In the genomic region with DNA sequence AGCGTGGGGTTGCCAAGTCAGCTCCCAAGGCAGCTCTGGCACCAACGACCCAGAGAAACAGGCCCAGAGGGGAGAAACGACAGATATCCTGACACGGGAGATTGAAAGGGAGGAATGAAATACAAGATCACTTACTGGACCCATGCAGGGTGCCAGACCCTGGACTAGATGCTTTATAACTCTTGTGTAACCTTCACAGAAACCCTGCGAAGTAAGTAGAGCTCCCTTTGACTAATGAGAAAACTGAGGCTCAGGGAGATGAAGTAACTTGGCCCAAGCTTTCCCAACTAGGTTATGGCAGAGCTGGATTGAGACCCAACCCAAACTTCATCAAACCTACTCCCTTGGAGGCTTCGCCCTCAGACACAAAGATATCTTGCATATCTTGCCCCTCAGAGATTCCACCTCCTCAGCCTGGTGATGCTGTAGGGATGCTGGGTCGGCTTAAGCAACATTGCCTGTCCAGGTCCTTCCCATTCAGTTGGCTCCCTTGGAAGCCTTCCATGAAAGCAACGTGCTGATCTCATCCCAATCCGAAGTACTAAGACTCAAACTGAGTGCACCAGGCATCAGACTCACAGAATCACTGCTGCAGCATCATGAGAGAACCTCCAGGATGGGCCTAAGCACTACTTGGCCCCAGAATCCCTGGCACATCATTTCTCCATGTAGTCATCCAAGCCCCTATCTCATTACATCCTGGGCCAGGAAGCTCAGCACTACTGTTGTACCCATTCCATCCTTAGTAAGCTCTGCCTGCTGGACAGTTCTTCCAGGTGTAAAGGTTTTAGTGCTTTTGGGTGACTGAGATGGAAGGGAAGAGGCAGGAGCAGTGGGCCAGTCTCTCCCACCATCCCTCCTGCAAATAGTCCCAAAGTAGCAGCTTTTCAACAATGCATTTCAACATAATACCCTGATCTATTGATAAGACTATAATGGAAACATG, we compare ENCODE assay signal across 10 cellular contexts. TPM values are rescaled to one million over a fixed set of nuclear protein-coding genes. Genes with fewer than 3 reads are reported as not detected.
A peak's percentile ranks its signal among the peaks of the same experiment; 100 is the strongest.
DNase-seq lines count a peak whose midpoint lies in the region; ATAC-seq and TF ChIP-seq lines count a peak whose summit lies in the region.
"Had no signal": no experiment of that assay in that cellular context is flagged by ENCODE, and none has a peak within 500 bp of the region (broad histone marks: within the 10 kb centered on the region; RNA-seq: fewer than 3 reads in every experiment).

No MANE protein-coding gene starts in this region.

- CTCF ChIA-PET in WTC11 (lab: Charles Lee), result interaction anchor here (0.6 to 5.8 kb wide), 24 partner anchors 9 to 169 kb away, joined by 3 to 100 read pairs (median 4); partner anchors contain the start of genes ATP1A2, KCNJ9 and TAGLN2

- no peaks in the 10 kb centered on the region; the same call in none of the 2 replicates for H3K27me3 Mint-ChIP-seq in WTC11 (ENCODE audit: low read depth)
- H3K27me3 Mint-ChIP-seq in stimulated activated naive B cell treated with anti-CD40 and anti-IgM and Interleukin-4, amounts not matched to agents 10 μg/mL and 1 μg/mL and 100 μg/mL, for 72 hours, result peaks cover 31 to 51% of the 10 kb centered on the region in 2 donors

- POLR2A ChIA-PET in WTC11 (lab: Charles Lee), result interaction anchor here (0.6 to 2.9 kb wide), 7 partner anchors 8 to 61 kb away, joined by 3 to 8 read pairs (median 3); partner anchors contain the start of gene SLAMF9

- no peaks in the 10 kb centered on the region for H3K36me3 ChIP-seq in iPS DF 6.9 (ENCODE audit: control insufficient read depth, insufficient read depth, low read length)

- H3K4me1 Mint-ChIP-seq in WTC11, result peaks cover 38% of the 10 kb centered on the region
- H3K4me1 Mint-ChIP-seq in stimulated activated naive B cell treated with anti-CD40 and anti-IgM and Interleukin-4, amounts not matched to agents 10 μg/mL and 1 μg/mL and 100 μg/mL, for 72 hours, result peaks cover 15 to 36% of the 10 kb centered on the region in 2 donors

- DNase-seq in NCI-H510A treated with DMSO at 0.1 percent for 48 hours (lab: John Stamatoyannopoulos, UW), result peak; percentile 8
- DNase-seq in NCI-H510A (lab: John Stamatoyannopoulos, UW), result no peak
- no peak for DNase-seq in WTC11 (ENCODE audit: low spot score)
- no peak for DNase-seq in iPS DF 6.9 (ENCODE audit: low read depth, low spot score)
- DNase-seq in stimulated activated naive B cell treated with anti-CD40 and anti-IgM and Interleukin-4, amounts not matched to agents 10 μg/mL and 1 μg/mL and 100 μg/mL, for 72 hours, result no peak
- no peak for DNase-seq in GM19238 (ENCODE audit: insufficient read length, low spot score)

- peak overlapping the region; percentile 66; the same call in 1 of the 2 replicates for H3K4me3 ChIP-seq in iPS DF 6.9 (ENCODE audit: low read length)

- H3K36me3 Mint-ChIP-seq in WTC11, result no peaks in the 10 kb centered on the region
- H3K36me3 Mint-ChIP-seq in stimulated activated naive B cell treated with anti-CD40 and anti-IgM and Interleukin-4, amounts not matched to agents 10 μg/mL and 1 μg/mL and 100 μg/mL, for 72 hours, result no peaks in the 10 kb centered on the region

- peak overlapping the region; percentile 89 for H3K4me3 Mint-ChIP-seq in WTC11
- H3K4me3 Mint-ChIP-seq in stimulated activated naive B cell treated with anti-CD40 and anti-IgM and Interleukin-4, amounts not matched to agents 10 μg/mL and 1 μg/mL and 100 μg/mL, for 72 hours, result peak overlapping the region; percentile 74 to 81

- no peaks in the 10 kb centered on the region for H3K9me3 ChIP-seq in iPS DF 6.9 (ENCODE audit: control insufficient read depth, insufficient read depth, low read length)
- H3K9me3 ChIP-seq: testis had no signal

- ATAC-seq in WTC11 (no peak), GM18517 (IDR thresholded peaks at IDR 0.05; ENCODE audit: unreplicated experiment) (no peak), HG02571 (IDR thresholded peaks at IDR 0.05; ENCODE audit: unreplicated experiment) (no peak)
- no peak for ATAC-seq in stimulated activated naive B cell treated with anti-CD40 and anti-IgM and Interleukin-4, amounts not matched to agents 10 μg/mL and 1 μg/mL and 100 μg/mL, for 72 hours (replicated peaks)

- WGBS in iPS DF 6.9 (ENCODE audit: insufficient coverage, insufficient read length), result no CpG with 5 or more reads among the region's 9 CpGs

- no peak for TF ChIP-seq CTCF in WTC11 (IDR thresholded peaks at IDR 0.05)

- H3K4me1 ChIP-seq in iPS DF 6.9 (ENCODE audit: control insufficient read depth, insufficient read depth, low read length), result peaks cover 5% of the 10 kb centered on the region

- H3K27me3 ChIP-seq in iPS DF 6.9 (ENCODE audit: control insufficient read depth, insufficient read depth, low read length), result no peaks in the 10 kb centered on the region
- H3K27me3 ChIP-seq: testis had no signal

- no peaks in the 10 kb centered on the region for H3K9me3 Mint-ChIP-seq in WTC11
- H3K9me3 Mint-ChIP-seq in stimulated activated naive B cell treated with anti-CD40 and anti-IgM and Interleukin-4, amounts not matched to agents 10 μg/mL and 1 μg/mL and 100 μg/mL, for 72 hours, result no peaks in the 10 kb centered on the region

- H3K27ac Mint-ChIP-seq in WTC11, result peak overlapping the region; percentile 86
- no peak overlapping the region for H3K27ac Mint-ChIP-seq in stimulated activated naive B cell treated with anti-CD40 and anti-IgM and Interleukin-4, amounts not matched to agents 10 μg/mL and 1 μg/mL and 100 μg/mL, for 72 hours

- no peak overlapping the region for H3K27ac ChIP-seq in iPS DF 6.9 (ENCODE audit: low read length)
- H3K27ac ChIP-seq: testis had no signal

TF ChIP-seq in WTC11, 78 proteins besides CTCF, POLR2A, EP300 and RAD21:
- TF ChIP-seq PRRX2 (CRISPR knock-in tag; IDR thresholded peaks at IDR 0.05) (no peak), ZNF423 (CRISPR knock-in tag; IDR thresholded peaks at IDR 0.05) (no peak), PREB (CRISPR knock-in tag; IDR thresholded peaks at IDR 0.05; ENCODE audit: borderline replicate concordance) (no peak), ZNF138 (CRISPR knock-in tag; conservative IDR thresholded peaks at IDR 0.05) (no peak), OVOL2 (CRISPR knock-in tag; IDR thresholded peaks at IDR 0.05; ENCODE audit: borderline replicate concordance) (no peak), ESRRA (CRISPR knock-in tag; IDR thresholded peaks at IDR 0.05; ENCODE audit: borderline replicate concordance) (no peak), CBFB (CRISPR knock-in tag; IDR thresholded peaks at IDR 0.05; ENCODE audit: low read depth) (0 out of 2 replicates have a peak, but pooled peaks have one; percentile 6), ZNF121 (CRISPR knock-in tag; IDR thresholded peaks at IDR 0.05) (no peak), MAX (CRISPR knock-in tag; IDR thresholded peaks at IDR 0.05) (no peak), NR1H2 (CRISPR knock-in tag; IDR thresholded peaks at IDR 0.05) (no peak)
- TF ChIP-seq, protein P1, sequence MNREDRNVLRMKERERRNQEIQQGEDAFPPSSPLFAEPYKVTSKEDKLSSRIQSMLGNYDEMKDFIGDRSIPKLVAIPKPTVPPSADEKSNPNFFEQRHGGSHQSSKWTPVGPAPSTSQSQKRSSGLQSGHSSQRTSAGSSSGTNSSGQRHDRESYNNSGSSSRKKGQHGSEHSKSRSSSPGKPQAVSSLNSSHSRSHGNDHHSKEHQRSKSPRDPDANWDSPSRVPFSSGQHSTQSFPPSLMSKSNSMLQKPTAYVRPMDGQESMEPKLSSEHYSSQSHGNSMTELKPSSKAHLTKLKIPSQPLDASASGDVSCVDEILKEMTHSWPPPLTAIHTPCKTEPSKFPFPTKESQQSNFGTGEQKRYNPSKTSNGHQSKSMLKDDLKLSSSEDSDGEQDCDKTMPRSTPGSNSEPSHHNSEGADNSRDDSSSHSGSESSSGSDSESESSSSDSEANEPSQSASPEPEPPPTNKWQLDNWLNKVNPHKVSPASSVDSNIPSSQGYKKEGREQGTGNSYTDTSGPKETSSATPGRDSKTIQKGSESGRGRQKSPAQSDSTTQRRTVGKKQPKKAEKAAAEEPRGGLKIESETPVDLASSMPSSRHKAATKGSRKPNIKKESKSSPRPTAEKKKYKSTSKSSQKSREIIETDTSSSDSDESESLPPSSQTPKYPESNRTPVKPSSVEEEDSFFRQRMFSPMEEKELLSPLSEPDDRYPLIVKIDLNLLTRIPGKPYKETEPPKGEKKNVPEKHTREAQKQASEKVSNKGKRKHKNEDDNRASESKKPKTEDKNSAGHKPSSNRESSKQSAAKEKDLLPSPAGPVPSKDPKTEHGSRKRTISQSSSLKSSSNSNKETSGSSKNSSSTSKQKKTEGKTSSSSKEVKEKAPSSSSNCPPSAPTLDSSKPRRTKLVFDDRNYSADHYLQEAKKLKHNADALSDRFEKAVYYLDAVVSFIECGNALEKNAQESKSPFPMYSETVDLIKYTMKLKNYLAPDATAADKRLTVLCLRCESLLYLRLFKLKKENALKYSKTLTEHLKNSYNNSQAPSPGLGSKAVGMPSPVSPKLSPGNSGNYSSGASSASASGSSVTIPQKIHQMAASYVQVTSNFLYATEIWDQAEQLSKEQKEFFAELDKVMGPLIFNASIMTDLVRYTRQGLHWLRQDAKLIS (CRISPR knock-in tag; IDR thresholded peaks at IDR 0.05; ENCODE audit: borderline replicate concordance), result 0 out of 2 replicates have a peak, but pooled peaks have one; percentile 25

RNA-seq across cellular contexts. Expression of gene IGSF9, which starts 1.1 kb away (rescaled TPM):
- total RNA-seq in WTC11 (2021), result 16.4 to 19.4 TPM (median 18.8 TPM) in 3 replicates

RNA-seq across cellular contexts. Expression of gene SLAMF9, which starts 7.5 kb away (rescaled TPM):
- total RNA-seq in WTC11 (2021), result not detected in 3 replicates
- total RNA-seq: occipital lobe had no signal

RNA-seq across cellular contexts. Expression of gene TAGLN2, which starts 21.2 kb away (rescaled TPM):
- 66.9 to 75.3 TPM (median 73.3 TPM) in 3 replicates for total RNA-seq in WTC11 (2021)

RNA-seq across cellular contexts. Expression of gene CFAP45, which starts 46.5 kb away (rescaled TPM):
- 0.27 to 0.48 TPM (median 0.48 TPM) in 3 replicates for total RNA-seq in WTC11 (2021)
